In the genomic region with DNA sequence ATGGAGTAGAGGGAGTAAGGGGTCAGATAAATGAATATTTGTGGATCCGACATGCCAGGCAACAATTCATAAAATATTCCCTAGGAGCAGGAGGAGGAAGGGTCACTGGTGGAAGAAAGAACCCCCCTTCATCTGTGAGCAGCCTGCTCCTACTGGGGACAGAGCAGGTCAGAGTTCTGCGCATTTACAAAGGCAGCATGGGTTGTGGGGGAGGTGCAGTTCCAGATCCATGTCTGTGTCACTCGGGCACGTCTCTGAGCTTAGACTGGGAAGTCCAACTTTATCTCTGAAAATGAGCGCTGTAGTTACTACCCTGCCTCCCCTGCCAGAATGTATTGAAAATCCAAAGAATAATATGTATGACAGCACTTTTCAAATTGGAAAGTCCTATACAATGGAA, we compare ENCODE assay signal across 1 cellular context.
TF ChIP-seq lines count a peak whose summit lies in the region.

No MANE protein-coding gene starts in this region.

TF ChIP-seq in K562, 482 proteins besides CTCF, POLR2A, EP300 and RAD21 (continued from another document):
- TF ChIP-seq ATF1 (CRISPR knock-in tag; IDR thresholded peaks at IDR 0.05) (no peak), ATF1 (tag; IDR thresholded peaks at IDR 0.05) (0 out of 2 replicates have a peak, but pooled peaks have one; percentile 37), CBX3 (IDR thresholded peaks at IDR 0.05; ENCODE audit: borderline replicate concordance in 1 of 2, low read length in 2 of 2) (peak in 1 of 2 experiments; percentile 16; a peak in 1 of 3 replicates), ZNF146 (CRISPR knock-in tag; IDR thresholded peaks at IDR 0.05; ENCODE audit: unreplicated experiment) (no peak), MEIS2 (IDR thresholded peaks at IDR 0.05; ENCODE audit: partially characterized antibody) (peak; percentile 18), ZNF384 (IDR thresholded peaks at IDR 0.05; ENCODE audit: low read depth, low read length) (0 out of 2 replicates have a peak, but pooled peaks have one; percentile 18), JUND (IDR thresholded peaks at IDR 0.05; ENCODE audit: borderline replicate concordance, low read depth, low read length) (peak; percentile 42), JUND (tag; IDR thresholded peaks at IDR 0.05; ENCODE audit: borderline replicate concordance, low read depth, low read length) (peak; percentile 32; the same call in 1 of the 3 replicates), LEF1 (IDR thresholded peaks at IDR 0.05) (peak; percentile 76; the same call in 1 of the 2 replicates), SMARCE1 (IDR thresholded peaks at IDR 0.05) (0 out of 2 replicates have a peak, but pooled peaks have one; percentile 15), NCOA6 (IDR thresholded peaks at IDR 0.05) (no peak), RCOR1 (IDR thresholded peaks at IDR 0.05; ENCODE audit: borderline replicate concordance in 1 of 2, low read depth in 2 of 2, low read length in 2 of 2) (peak in 1 of 2 experiments; percentile 49; a peak in 1 of 4 replicates), FOXJ2 (tag; IDR thresholded peaks at IDR 0.05) (0 out of 2 replicates have a peak, but pooled peaks have one; percentile 20), ZFP36 (IDR thresholded peaks at IDR 0.05; ENCODE audit: low read depth, low read length, partially characterized antibody) (peak; percentile 48), FOSL1 (tag; conservative IDR thresholded peaks at IDR 0.05) (0 out of 2 replicates have a peak, but pooled peaks have one; percentile 11), SMARCA4 (IDR thresholded peaks at IDR 0.05) (peak; percentile 52)
- TF ChIP-seq, protein P1, sequence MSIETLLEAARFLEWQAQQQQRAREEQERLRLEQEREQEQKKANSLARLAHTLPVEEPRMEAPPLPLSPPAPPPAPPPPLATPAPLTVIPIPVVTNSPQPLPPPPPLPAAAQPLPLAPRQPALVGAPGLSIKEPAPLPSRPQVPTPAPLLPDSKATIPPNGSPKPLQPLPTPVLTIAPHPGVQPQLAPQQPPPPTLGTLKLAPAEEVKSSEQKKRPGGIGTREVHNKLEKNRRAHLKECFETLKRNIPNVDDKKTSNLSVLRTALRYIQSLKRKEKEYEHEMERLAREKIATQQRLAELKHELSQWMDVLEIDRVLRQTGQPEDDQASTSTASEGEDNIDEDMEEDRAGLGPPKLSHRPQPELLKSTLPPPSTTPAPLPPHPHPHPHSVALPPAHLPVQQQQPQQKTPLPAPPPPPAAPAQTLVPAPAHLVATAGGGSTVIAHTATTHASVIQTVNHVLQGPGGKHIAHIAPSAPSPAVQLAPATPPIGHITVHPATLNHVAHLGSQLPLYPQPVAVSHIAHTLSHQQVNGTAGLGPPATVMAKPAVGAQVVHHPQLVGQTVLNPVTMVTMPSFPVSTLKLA (conservative IDR thresholded peaks at IDR 0.05) = peak in 1 of 2 experiments; percentile 32; a peak in 1 of 4 replicates
- TF ChIP-seq, protein P2, sequence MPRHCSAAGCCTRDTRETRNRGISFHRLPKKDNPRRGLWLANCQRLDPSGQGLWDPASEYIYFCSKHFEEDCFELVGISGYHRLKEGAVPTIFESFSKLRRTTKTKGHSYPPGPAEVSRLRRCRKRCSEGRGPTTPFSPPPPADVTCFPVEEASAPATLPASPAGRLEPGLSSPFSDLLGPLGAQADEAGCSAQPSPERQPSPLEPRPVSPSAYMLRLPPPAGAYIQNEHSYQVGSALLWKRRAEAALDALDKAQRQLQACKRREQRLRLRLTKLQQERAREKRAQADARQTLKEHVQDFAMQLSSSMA (CRISPR knock-in tag; IDR thresholded peaks at IDR 0.05) = no peak
- TF ChIP-seq, protein P3, sequence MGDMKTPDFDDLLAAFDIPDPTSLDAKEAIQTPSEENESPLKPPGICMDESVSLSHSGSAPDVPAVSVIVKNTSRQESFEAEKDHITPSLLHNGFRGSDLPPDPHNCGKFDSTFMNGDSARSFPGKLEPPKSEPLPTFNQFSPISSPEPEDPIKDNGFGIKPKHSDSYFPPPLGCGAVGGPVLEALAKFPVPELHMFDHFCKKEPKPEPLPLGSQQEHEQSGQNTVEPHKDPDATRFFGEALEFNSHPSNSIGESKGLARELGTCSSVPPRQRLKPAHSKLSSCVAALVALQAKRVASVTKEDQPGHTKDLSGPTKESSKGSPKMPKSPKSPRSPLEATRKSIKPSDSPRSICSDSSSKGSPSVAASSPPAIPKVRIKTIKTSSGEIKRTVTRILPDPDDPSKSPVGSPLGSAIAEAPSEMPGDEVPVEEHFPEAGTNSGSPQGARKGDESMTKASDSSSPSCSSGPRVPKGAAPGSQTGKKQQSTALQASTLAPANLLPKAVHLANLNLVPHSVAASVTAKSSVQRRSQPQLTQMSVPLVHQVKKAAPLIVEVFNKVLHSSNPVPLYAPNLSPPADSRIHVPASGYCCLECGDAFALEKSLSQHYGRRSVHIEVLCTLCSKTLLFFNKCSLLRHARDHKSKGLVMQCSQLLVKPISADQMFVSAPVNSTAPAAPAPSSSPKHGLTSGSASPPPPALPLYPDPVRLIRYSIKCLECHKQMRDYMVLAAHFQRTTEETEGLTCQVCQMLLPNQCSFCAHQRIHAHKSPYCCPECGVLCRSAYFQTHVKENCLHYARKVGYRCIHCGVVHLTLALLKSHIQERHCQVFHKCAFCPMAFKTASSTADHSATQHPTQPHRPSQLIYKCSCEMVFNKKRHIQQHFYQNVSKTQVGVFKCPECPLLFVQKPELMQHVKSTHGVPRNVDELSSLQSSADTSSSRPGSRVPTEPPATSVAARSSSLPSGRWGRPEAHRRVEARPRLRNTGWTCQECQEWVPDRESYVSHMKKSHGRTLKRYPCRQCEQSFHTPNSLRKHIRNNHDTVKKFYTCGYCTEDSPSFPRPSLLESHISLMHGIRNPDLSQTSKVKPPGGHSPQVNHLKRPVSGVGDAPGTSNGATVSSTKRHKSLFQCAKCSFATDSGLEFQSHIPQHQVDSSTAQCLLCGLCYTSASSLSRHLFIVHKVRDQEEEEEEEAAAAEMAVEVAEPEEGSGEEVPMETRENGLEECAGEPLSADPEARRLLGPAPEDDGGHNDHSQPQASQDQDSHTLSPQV (IDR thresholded peaks at IDR 0.05) = peak; percentile 49
- TF ChIP-seq, protein P4, sequence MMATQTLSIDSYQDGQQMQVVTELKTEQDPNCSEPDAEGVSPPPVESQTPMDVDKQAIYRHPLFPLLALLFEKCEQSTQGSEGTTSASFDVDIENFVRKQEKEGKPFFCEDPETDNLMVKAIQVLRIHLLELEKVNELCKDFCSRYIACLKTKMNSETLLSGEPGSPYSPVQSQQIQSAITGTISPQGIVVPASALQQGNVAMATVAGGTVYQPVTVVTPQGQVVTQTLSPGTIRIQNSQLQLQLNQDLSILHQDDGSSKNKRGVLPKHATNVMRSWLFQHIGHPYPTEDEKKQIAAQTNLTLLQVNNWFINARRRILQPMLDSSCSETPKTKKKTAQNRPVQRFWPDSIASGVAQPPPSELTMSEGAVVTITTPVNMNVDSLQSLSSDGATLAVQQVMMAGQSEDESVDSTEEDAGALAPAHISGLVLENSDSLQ (IDR thresholded peaks at IDR 0.05) = peak; percentile 60
